ENCODE assay signal across 22 cellular contexts in the genomic region with DNA sequence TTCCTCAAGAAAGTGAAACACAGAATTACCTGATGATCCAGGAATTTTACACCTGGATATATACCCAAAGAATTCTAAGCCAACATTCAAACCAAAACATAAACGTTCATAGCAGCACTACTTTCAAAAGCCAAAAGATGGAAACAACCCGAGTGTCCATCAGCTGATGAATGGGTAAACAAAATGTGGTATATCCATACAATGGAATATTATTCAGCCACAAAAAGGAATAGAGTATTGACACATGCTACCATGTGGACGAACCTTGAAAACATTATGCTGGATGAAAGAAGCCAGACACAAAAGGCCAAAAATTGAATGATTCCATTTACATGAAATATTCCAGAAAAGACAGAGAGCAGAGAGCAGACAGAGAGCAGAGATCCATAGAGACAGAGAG. TPM values are rescaled to one million over a fixed set of nuclear protein-coding genes. Genes with fewer than 3 reads are reported as not detected.
DNase-seq lines count a peak whose midpoint lies in the region; ATAC-seq, FAIRE-seq and TF ChIP-seq lines count a peak whose summit lies in the region.
"Had no signal": no experiment of that assay in that cellular context is flagged by ENCODE, and none has a peak within 500 bp of the region (broad histone marks: within the 10 kb centered on the region; RNA-seq: fewer than 3 reads in every experiment).

No MANE protein-coding gene starts in this region.

- H3K27me3 Mint-ChIP-seq in activated naive CD4-positive, alpha-beta T cell treated with anti-CD3 and anti-CD28 coated beads, Interleukin-2, amount 50 U/mL, for 24 hours = no peaks in the 10 kb centered on the region
- H3K27me3 Mint-ChIP-seq in WTC11 (ENCODE audit: low read depth) = peaks cover 3% of the 10 kb centered on the region; the same call in 1 of the 2 replicates
- H3K27me3 Mint-ChIP-seq in type B pancreatic cell = no peaks in the 10 kb centered on the region
- H3K27me3 Mint-ChIP-seq: activated CD4-positive, alpha-beta T cell treated with anti-CD3 and anti-CD28 coated beads, Interleukin-2, amount 10 ng/mL, durations not matched to agents 7 days and 5 days had no signal

- peak overlapping the region; percentile 93 for H3K27ac Mint-ChIP-seq in activated naive CD4-positive, alpha-beta T cell treated with anti-CD3 and anti-CD28 coated beads, Interleukin-2, amount 50 U/mL, for 24 hours
- H3K27ac Mint-ChIP-seq in WTC11 = no peak overlapping the region
- no peak overlapping the region for H3K27ac Mint-ChIP-seq in type B pancreatic cell

- TF ChIP-seq POLR2A in H1 (IDR thresholded peaks at IDR 0.05; ENCODE audit: control extremely low read depth in 1 of 2, low read depth in 2 of 2, low read length in 2 of 2) = no peak
- no peak for TF ChIP-seq POLR2A in transverse colon (IDR thresholded peaks at IDR 0.05)

- H3K4me1 Mint-ChIP-seq in activated naive CD4-positive, alpha-beta T cell treated with anti-CD3 and anti-CD28 coated beads, Interleukin-2, amount 50 U/mL, for 24 hours = peaks cover 82% of the 10 kb centered on the region
- H3K4me1 Mint-ChIP-seq in WTC11 (peaks cover 16% of the 10 kb centered on the region), type B pancreatic cell (ENCODE audit: unreplicated experiment) (peaks cover 9% of the 10 kb centered on the region)

- H3K4me2 ChIP-seq in H1 (ENCODE audit: insufficient read depth in 1 of 2, low read depth in 2 of 2, low read length in 2 of 2) = no peak overlapping the region
- H3K4me2 ChIP-seq: hepatocyte had no signal

- ATAC-seq in WTC11 = no peak
- ATAC-seq: esophagus mucosa had no signal

- H2BK120ac ChIP-seq in H1 (replicated peaks; ENCODE audit: low read depth, low read length) = no peak overlapping the region

- no peak for TF ChIP-seq EP300 in H1 (IDR thresholded peaks at IDR 0.05; ENCODE audit: borderline replicate concordance in 1 of 2, low read depth in 2 of 2, low read length in 2 of 2)
- TF ChIP-seq EP300 in transverse colon (IDR thresholded peaks at IDR 0.05; ENCODE audit: low read depth) = no peak

- H3K9ac ChIP-seq in H1 (replicated peaks in 1 of 4; ENCODE audit: extremely low read depth in 1 of 4, low read depth in 3 of 4, low read length in 3 of 4) (no peak overlapping the region), kidney (ENCODE audit: low read length in 2 of 2) (no peak overlapping the region)

- 78% methylated on average over 3 of the region's 3 CpGs; no CpG with 5 or more reads in 1 of the 2 experiments for WGBS in H1 (ENCODE audit: extremely low coverage in 1 of 2, insufficient coverage in 1 of 2, insufficient read length in 1 of 2, insufficient replicate concordance in 2 of 2, low coverage in 1 of 2, low lambda C conversion rate in 2 of 2, missing lambda C conversion rate in 1 of 2), 2 experiments
- 76 to 78% methylated on average over 3 of the region's 3 CpGs for whole genome bisulfite sequencing in transverse colon (ENCODE audit: low coverage in 1 of 2), 2 donors

- H2BK5ac ChIP-seq in H1 (ENCODE audit: low read depth, low read length) = no peak overlapping the region

- no peak overlapping the region for H3K18ac ChIP-seq in H1 (ENCODE audit: extremely low read depth, low read length)

- no peak for DNase-seq in activated naive CD4-positive, alpha-beta T cell treated with anti-CD3 and anti-CD28 coated beads, Interleukin-2, amount 50 U/mL, for 16 hours
- DNase-seq in WTC11 (ENCODE audit: low spot score) = no peak
- no peak for DNase-seq in H1 (ENCODE audit: low read depth in 1 of 2, low spot score in 2 of 2)
- DNase-seq in transverse colon = no peak
- DNase-seq in stimulated activated CD8-positive, alpha-beta memory T cell treated with anti-CD3 and anti-CD28 coated beads, Interleukin-4, amount 100 ng/mL, for 48 hours = no peak
- no peak for DNase-seq in type B pancreatic cell (ENCODE audit: extremely low spot score, unreplicated experiment)
- DNase-seq in kidney = no peak
- DNase-seq: activated CD4-positive, alpha-beta T cell treated with anti-CD3 and anti-CD28 coated beads, Interleukin-2, amount 10 ng/mL, durations not matched to agents 7 days and 5 days; foreskin melanocyte; KBM-7; left ventricle myocardium inferior; midbrain; NCI-H1694; NCI-H2171; NCI-H748 treated with DMSO at 0.1 percent for 48 hours; OCI-M1; SHP77 treated with DMSO at 0.1 percent for 48 hours; sigmoid colon had no signal

- peaks cover 0 to 22% of the 10 kb centered on the region in 2 experiments; a peak in 1 of 4 replicates for H3K79me2 ChIP-seq in H1 (ENCODE audit: control insufficient read depth in 1 of 2, insufficient read depth in 2 of 2, low read length in 2 of 2)

- no peak overlapping the region for H3K23ac ChIP-seq in H1 (ENCODE audit: insufficient read length)

- H3K27me3 ChIP-seq in H1 (replicated peaks in 1 of 4; ENCODE audit: control insufficient read depth in 3 of 4, extremely low read depth in 1 of 4, insufficient read depth in 3 of 4, low read length in 3 of 4) = no peaks in the 10 kb centered on the region
- no peaks in the 10 kb centered on the region for H3K27me3 ChIP-seq in transverse colon
- H3K27me3 ChIP-seq: hepatocyte, sigmoid colon, vagina had no signal

- H3K79me1 ChIP-seq in H1 (ENCODE audit: low read depth, low read length) = no peaks in the 10 kb centered on the region; the same call in none of the 2 replicates

- no peak overlapping the region for H3K4me3 ChIP-seq in H1 (ENCODE audit: extremely low read depth in 1 of 4, insufficient read depth in 2 of 4, low read depth in 3 of 4, low read length in 4 of 4)
- no peak overlapping the region for H3K4me3 ChIP-seq in transverse colon
- H3K4me3 ChIP-seq in kidney (ENCODE audit: low read length in 2 of 2) = no peak overlapping the region
- H3K4me3 ChIP-seq: hepatocyte, left ventricle myocardium inferior, sigmoid colon, vagina had no signal

- TF ChIP-seq CTCF in WTC11 (IDR thresholded peaks at IDR 0.05) (no peak), H1 (IDR thresholded peaks at IDR 0.05; ENCODE audit: control extremely low read depth in 1 of 3, insufficient read depth in 1 of 3, low read depth in 1 of 3, low read length in 3 of 3) (no peak), transverse colon (IDR thresholded peaks at IDR 0.05) (no peak), type B pancreatic cell (conservative IDR thresholded peaks at IDR 0.05) (no peak), kidney (IDR thresholded peaks at IDR 0.05; ENCODE audit: borderline replicate concordance, extremely low read depth, insufficient read depth) (no peak)

- H2BK15ac ChIP-seq in H1 (ENCODE audit: low read length) = no peak overlapping the region

- no peak overlapping the region for H3K14ac ChIP-seq in H1 (ENCODE audit: insufficient read length)

- H3K36me3 ChIP-seq in H1 (ENCODE audit: control insufficient read depth in 2 of 4, insufficient read depth in 4 of 4, low read length in 3 of 4) = peaks cover 3 to 37% (median 14%) of the 10 kb centered on the region in 4 experiments
- H3K36me3 ChIP-seq in transverse colon = peaks cover 0 to 31% (median 3%) of the 10 kb centered on the region in 4 donors
- peaks cover 24 to 29% of the 10 kb centered on the region in 2 donors for H3K36me3 ChIP-seq in kidney (ENCODE audit: control insufficient read depth in 1 of 2, insufficient read depth in 2 of 2, low read length in 2 of 2)

- intact Hi-C loops in transverse colon (cut with DNase I; ENCODE audit: low total_unique reads) = loop anchor here (10.0 kb wide), 1 partner anchor 52 kb away; a partner anchor contains a TSS
- intact Hi-C loops in kidney (cut with DNase I) = no loop called here

- no peak for TF ChIP-seq RAD21 in H1 (IDR thresholded peaks at IDR 0.05 in 1 of 2, conservative IDR thresholded peaks at IDR 0.05 in 1 of 2; ENCODE audit: low read depth in 2 of 2, low read length in 2 of 2)

- H3K9me3 ChIP-seq in H1 (ENCODE audit: insufficient read depth in 2 of 2, low read depth in 1 of 2, low read length in 1 of 2) (peaks cover 3 to 7% of the 10 kb centered on the region in 2 experiments; a peak in 3 of 4 replicates), transverse colon (no peaks in the 10 kb centered on the region), kidney (ENCODE audit: control insufficient read depth in 1 of 2, low read length in 2 of 2) (peaks cover 0 to 3% of the 10 kb centered on the region in 2 donors)
- H3K9me3 ChIP-seq: sigmoid colon, vagina had no signal

- H2BK12ac ChIP-seq in H1 (ENCODE audit: low read depth, low read length) = no peak overlapping the region

- in situ Hi-C loops in transverse colon (cut with MboI; ENCODE audit: low pct_ligation_motif_present in 1 of 4, low pct_unique_long_range_greater_than_20kb in 1 of 4, low sequenced_read_pairs in 3 of 4) = loop anchor here in 3 of 4 donors (25.0 kb wide), 1 partner anchor 115 kb away; no protein-coding TSS in a partner anchor

- H2BK20ac ChIP-seq in H1 (ENCODE audit: low read length) = no peak overlapping the region

- POLR2A ChIA-PET in WTC11 (lab: Charles Lee) (no interaction called here), H1 (lab: Charles Lee; ENCODE audit: partially characterized antibody) (no interaction called here)

- H4K8ac ChIP-seq in H1 (ENCODE audit: extremely low read depth, insufficient read depth, low read length) = no peak overlapping the region

- no peaks in the 10 kb centered on the region for H3K23me2 ChIP-seq in H1 (ENCODE audit: low read depth, low read length)

- CTCF ChIA-PET in WTC11 (lab: Charles Lee) = no interaction called here
- CTCF ChIA-PET in H1 (lab: Charles Lee; ENCODE audit: partially characterized antibody) = interaction anchor here (1.4 kb wide), 1 partner anchor 14 kb away, joined by 3 read pairs; no protein-coding TSS in a partner anchor

- H3K36me3 Mint-ChIP-seq in activated naive CD4-positive, alpha-beta T cell treated with anti-CD3 and anti-CD28 coated beads, Interleukin-2, amount 50 U/mL, for 24 hours = peaks cover 27% of the 10 kb centered on the region
- H3K36me3 Mint-ChIP-seq in WTC11 (peaks cover 68% of the 10 kb centered on the region), type B pancreatic cell (peaks cover 39% of the 10 kb centered on the region)

- H3K27ac ChIP-seq in H1 (ENCODE audit: low read depth, low read length) = no peak overlapping the region
- H3K27ac ChIP-seq in transverse colon = peak overlapping the region in 3 of 4 donors; percentile 1 to 44 (median 33)
- no peak overlapping the region for H3K27ac ChIP-seq in kidney (ENCODE audit: low read depth in 2 of 2, low read length in 2 of 2)
- H3K27ac ChIP-seq: hepatocyte, vagina had no signal

- H3K4me3 Mint-ChIP-seq in activated naive CD4-positive, alpha-beta T cell treated with anti-CD3 and anti-CD28 coated beads, Interleukin-2, amount 50 U/mL, for 24 hours = peak overlapping the region; percentile 15
- H3K4me3 Mint-ChIP-seq in WTC11 = no peak overlapping the region
- H3K4me3 Mint-ChIP-seq in type B pancreatic cell = no peak overlapping the region

- no peak overlapping the region for H3K56ac ChIP-seq in H1 (replicated peaks; ENCODE audit: insufficient read length, low read depth, low read length)

- H2AFZ ChIP-seq in H1 (ENCODE audit: low read length) = no peak overlapping the region
- H2AFZ ChIP-seq: hepatocyte had no signal

- FAIRE-seq in H1 (lab: Jason Lieb, UNC) = no peak
- FAIRE-seq in kidney (lab: Jason Lieb, UNC) = no peak

- H3K4me1 ChIP-seq in H1 (replicated peaks in 1 of 4; ENCODE audit: control insufficient read depth in 3 of 4, insufficient read depth in 4 of 4, low read length in 3 of 4) (peaks cover 0 to 2% (median 0%) of the 10 kb centered on the region in 4 experiments; a peak in 1 of 7 replicates), transverse colon (peaks cover 5 to 46% (median 13%) of the 10 kb centered on the region in 4 donors), kidney (ENCODE audit: control insufficient read depth in 1 of 2, insufficient read depth in 1 of 2, low read depth in 1 of 2, low read length in 2 of 2) (peaks cover 0 to 6% of the 10 kb centered on the region in 2 donors)

- H3K9me3 Mint-ChIP-seq in activated naive CD4-positive, alpha-beta T cell treated with anti-CD3 and anti-CD28 coated beads, Interleukin-2, amount 50 U/mL, for 24 hours = peaks cover 5% of the 10 kb centered on the region
- H3K9me3 Mint-ChIP-seq in WTC11 = peaks cover 16% of the 10 kb centered on the region
- H3K9me3 Mint-ChIP-seq in type B pancreatic cell = peaks cover 5% of the 10 kb centered on the region

- no peak overlapping the region for H4K5ac ChIP-seq in H1 (ENCODE audit: insufficient read length, low read depth, low read length)

- H4K91ac ChIP-seq in H1 (replicated peaks; ENCODE audit: insufficient read length, low read length) = no peak overlapping the region

- H2AK5ac ChIP-seq in H1 (ENCODE audit: low read depth, low read length) = no peak overlapping the region

- H4K20me1 ChIP-seq in H1 (replicated peaks in 1 of 2; ENCODE audit: control insufficient read depth in 1 of 2, insufficient read depth in 2 of 2, low read length in 2 of 2) = no peaks in the 10 kb centered on the region

- H3K4ac ChIP-seq in H1 (replicated peaks; ENCODE audit: insufficient read length, low read depth, low read length) = no peak overlapping the region

RNA-seq across cellular contexts. Expression of a gene that starts 52.0 kb away (rescaled TPM):
- total RNA-seq in WTC11 (2021) (9.3 to 11.8 TPM (median 11.3 TPM) in 3 replicates), transverse colon (10 to 100 TPM; 15.3 to 85.3 (median 42.5) TPM), type B pancreatic cell (ENCODE audit: low replicate concordance) (19.7 and 23.6 TPM in 2 replicates), kidney (42.8 TPM)
- total RNA-seq in H1 (2021; fragmentation: NEBNext Ultra II Directional; extraction: Animal tissue kit (Norgen Biotek cat#: 25700)) = 12.5 and 13.8 TPM in 2 replicates
- polyA plus RNA-seq in H1 (2011; rRNA removed) (10.7 and 17.0 TPM in 2 replicates), kidney (ENCODE audit: insufficient read depth, low read depth, low replicate concordance) (16.8 TPM)
- polyA plus RNA-seq in H1 (2011; cell fraction: cytosol; rRNA removed) = 11.9 TPM
- polyA plus RNA-seq in H1 (2011; cell fraction: nucleus; rRNA removed) = 10.1 TPM
- polyA plus RNA-seq in H1 (2012, experiment 1 of 2) = 11.2 to 13.5 TPM (median 13.0 TPM) in 4 replicates
- polyA plus RNA-seq in H1 (2012, experiment 2 of 2) = 3.0 TPM
- polyA plus RNA-seq in H1 (2013, experiment 1 of 2) = 8.7 TPM
- polyA plus RNA-seq in H1 (2013, experiment 2 of 2) = 6.7 TPM
- polyA minus RNA-seq in H1 (2011; rRNA and poly(A)+ RNA removed) = 19.2 and 25.2 TPM in 2 replicates
- 19.8 TPM for polyA minus RNA-seq in H1 (2011; cell fraction: cytosol; rRNA and poly(A)+ RNA removed)
- polyA minus RNA-seq in H1 (2011; cell fraction: nucleus; rRNA and poly(A)+ RNA removed) = 16.6 TPM

Comparison
In these comparisons a context has a peak if more than half of its experiments do, and no peak if none do; other contexts are left out.
1. H3K27ac ChIP-seq: peak in transverse colon (3 of 4); none in H1 (single experiment) and kidney (0 of 2).